15 cellular contexts compared by ENCODE assay signal in the genomic region with DNA sequence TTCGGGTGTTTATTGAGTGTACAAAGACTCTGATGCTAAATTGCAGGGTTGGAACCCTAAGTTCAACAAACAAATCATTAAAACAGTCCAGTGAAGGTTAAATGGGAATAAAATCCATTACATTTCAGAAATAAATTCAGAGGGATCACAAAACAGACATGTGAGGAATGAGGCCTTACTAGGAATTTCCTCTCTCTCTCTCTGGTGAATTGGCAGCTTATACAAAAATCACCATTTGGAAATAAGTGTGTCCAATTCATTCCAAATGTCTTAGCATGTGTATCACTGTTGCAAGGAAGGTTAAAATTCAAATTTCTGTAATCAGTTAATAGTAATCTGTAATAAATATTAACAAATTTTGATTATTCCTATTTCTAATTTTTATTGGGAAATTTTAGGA.
"Had no signal": no experiment of that assay in that cellular context is flagged by ENCODE, and none has a peak within 500 bp of the region (broad histone marks: within the 10 kb centered on the region; RNA-seq: fewer than 3 reads in every experiment).

No MANE protein-coding gene starts in this region.

- ATAC-seq: effector memory CD8-positive, alpha-beta T cell; mucosa of descending colon; naive thymus-derived CD4-positive, alpha-beta T cell; stimulated activated effector memory CD8-positive, alpha-beta T cell treated with anti-CD3 and anti-CD28 coated beads, Interleukin-12 subunit alpha, Interleukin-12 subunit beta, amount 100 ng/mL, for 72 hours had no signal

- H3K9ac ChIP-seq: parathyroid adenoma had no signal

- H3K36me3 ChIP-seq: ascending aorta, tibial artery had no signal

- H3K27ac Mint-ChIP-seq: activated CD4-positive, alpha-beta memory T cell treated with anti-CD3 and anti-CD28 coated beads, Interleukin-2, amount 10 ng/mL, durations not matched to agents 7 days and 5 days; activated naive CD4-positive, alpha-beta T cell treated with anti-CD3 and anti-CD28 coated beads, Interleukin-2, amount 10 ng/mL, durations not matched to agents 7 days and 5 days; activated T-cell treated with anti-CD3 and anti-CD28 coated beads, Interleukin-2, amount 50 U/mL, for 24 hours; dendritic cell treated with granulocyte-macrophage colony-stimulating factor and Interleukin-4, amounts not matched to agents 40 ng/mL and 50 ng/mL, for 4 days; effector memory CD8-positive, alpha-beta T cell; naive thymus-derived CD4-positive, alpha-beta T cell; stimulated activated effector memory CD8-positive, alpha-beta T cell treated with anti-CD3 and anti-CD28 coated beads, Interleukin-12 subunit alpha, Interleukin-12 subunit beta, amount 100 ng/mL, for 72 hours; WTC11 had no signal

- H3K27me3 ChIP-seq: ascending aorta, tibial artery had no signal

- H3K4me1 Mint-ChIP-seq: activated CD4-positive, alpha-beta memory T cell treated with anti-CD3 and anti-CD28 coated beads, Interleukin-2, amount 10 ng/mL, durations not matched to agents 7 days and 5 days; activated naive CD4-positive, alpha-beta T cell treated with anti-CD3 and anti-CD28 coated beads, Interleukin-2, amount 10 ng/mL, durations not matched to agents 7 days and 5 days; naive thymus-derived CD4-positive, alpha-beta T cell; stimulated activated effector memory CD8-positive, alpha-beta T cell treated with anti-CD3 and anti-CD28 coated beads, Interleukin-12 subunit alpha, Interleukin-12 subunit beta, amount 100 ng/mL, for 72 hours had no signal

- H3K27ac ChIP-seq: ascending aorta, parathyroid adenoma, tibial artery had no signal

- H3K36me3 Mint-ChIP-seq: activated naive CD4-positive, alpha-beta T cell treated with anti-CD3 and anti-CD28 coated beads, Interleukin-2, amount 10 ng/mL, durations not matched to agents 7 days and 5 days; naive thymus-derived CD4-positive, alpha-beta T cell; stimulated activated effector memory CD8-positive, alpha-beta T cell treated with anti-CD3 and anti-CD28 coated beads, Interleukin-12 subunit alpha, Interleukin-12 subunit beta, amount 100 ng/mL, for 72 hours; WTC11 had no signal

- H3K4me1 ChIP-seq: ascending aorta, parathyroid adenoma, tibial artery had no signal

- DNase-seq: activated CD4-positive, alpha-beta memory T cell treated with anti-CD3 and anti-CD28 coated beads, Interleukin-2, amount 10 ng/mL, durations not matched to agents 7 days and 5 days; activated CD4-positive, alpha-beta T cell treated with anti-CD3 and anti-CD28 coated beads for 4 hours; activated naive CD4-positive, alpha-beta T cell treated with anti-CD3 and anti-CD28 coated beads, Interleukin-2, amount 10 ng/mL, durations not matched to agents 7 days and 5 days; activated T-cell treated with anti-CD3 and anti-CD28 coated beads, Interleukin-2, amount 50 U/mL, for 24 hours; effector memory CD8-positive, alpha-beta T cell; mucosa of descending colon; naive thymus-derived CD4-positive, alpha-beta T cell; stimulated activated CD4-positive, alpha-beta T cell treated with anti-CD3 and anti-CD28 coated beads, Interleukin-12 subunit alpha, Interleukin-12 subunit beta, amount 100 ng/mL, for 4 hours; T-helper 2 cell; tibial artery had no signal

- H3K4me3 Mint-ChIP-seq: activated CD4-positive, alpha-beta memory T cell treated with anti-CD3 and anti-CD28 coated beads, Interleukin-2, amount 10 ng/mL, durations not matched to agents 7 days and 5 days; activated naive CD4-positive, alpha-beta T cell treated with anti-CD3 and anti-CD28 coated beads, Interleukin-2, amount 10 ng/mL, durations not matched to agents 7 days and 5 days; activated T-cell treated with anti-CD3 and anti-CD28 coated beads, Interleukin-2, amount 50 U/mL, for 24 hours; dendritic cell treated with granulocyte-macrophage colony-stimulating factor and Interleukin-4, amounts not matched to agents 40 ng/mL and 50 ng/mL, for 4 days; effector memory CD8-positive, alpha-beta T cell; naive thymus-derived CD4-positive, alpha-beta T cell; stimulated activated effector memory CD8-positive, alpha-beta T cell treated with anti-CD3 and anti-CD28 coated beads, Interleukin-12 subunit alpha, Interleukin-12 subunit beta, amount 100 ng/mL, for 72 hours; WTC11 had no signal

- H3K4me3 ChIP-seq: ascending aorta, mucosa of descending colon, tibial artery had no signal

- H3K9me3 ChIP-seq: ascending aorta, mucosa of descending colon, tibial artery had no signal

- H3K27me3 Mint-ChIP-seq: activated CD4-positive, alpha-beta memory T cell treated with anti-CD3 and anti-CD28 coated beads, Interleukin-2, amount 10 ng/mL, durations not matched to agents 7 days and 5 days; activated naive CD4-positive, alpha-beta T cell treated with anti-CD3 and anti-CD28 coated beads, Interleukin-2, amount 10 ng/mL, durations not matched to agents 7 days and 5 days; activated T-cell treated with anti-CD3 and anti-CD28 coated beads, Interleukin-2, amount 50 U/mL, for 24 hours; effector memory CD8-positive, alpha-beta T cell; naive thymus-derived CD4-positive, alpha-beta T cell had no signal
